In genomic region chr22:49302530-49302929, GRCh38 we compare ENCODE assay signal across 1 cellular context.
TF ChIP-seq lines count a peak whose summit lies in the region.

No MANE protein-coding gene starts in this region.

TF ChIP-seq in GM23338, 12 proteins besides CTCF, POLR2A, EP300 and RAD21 (continued from another document):
- TF ChIP-seq, protein P1, sequence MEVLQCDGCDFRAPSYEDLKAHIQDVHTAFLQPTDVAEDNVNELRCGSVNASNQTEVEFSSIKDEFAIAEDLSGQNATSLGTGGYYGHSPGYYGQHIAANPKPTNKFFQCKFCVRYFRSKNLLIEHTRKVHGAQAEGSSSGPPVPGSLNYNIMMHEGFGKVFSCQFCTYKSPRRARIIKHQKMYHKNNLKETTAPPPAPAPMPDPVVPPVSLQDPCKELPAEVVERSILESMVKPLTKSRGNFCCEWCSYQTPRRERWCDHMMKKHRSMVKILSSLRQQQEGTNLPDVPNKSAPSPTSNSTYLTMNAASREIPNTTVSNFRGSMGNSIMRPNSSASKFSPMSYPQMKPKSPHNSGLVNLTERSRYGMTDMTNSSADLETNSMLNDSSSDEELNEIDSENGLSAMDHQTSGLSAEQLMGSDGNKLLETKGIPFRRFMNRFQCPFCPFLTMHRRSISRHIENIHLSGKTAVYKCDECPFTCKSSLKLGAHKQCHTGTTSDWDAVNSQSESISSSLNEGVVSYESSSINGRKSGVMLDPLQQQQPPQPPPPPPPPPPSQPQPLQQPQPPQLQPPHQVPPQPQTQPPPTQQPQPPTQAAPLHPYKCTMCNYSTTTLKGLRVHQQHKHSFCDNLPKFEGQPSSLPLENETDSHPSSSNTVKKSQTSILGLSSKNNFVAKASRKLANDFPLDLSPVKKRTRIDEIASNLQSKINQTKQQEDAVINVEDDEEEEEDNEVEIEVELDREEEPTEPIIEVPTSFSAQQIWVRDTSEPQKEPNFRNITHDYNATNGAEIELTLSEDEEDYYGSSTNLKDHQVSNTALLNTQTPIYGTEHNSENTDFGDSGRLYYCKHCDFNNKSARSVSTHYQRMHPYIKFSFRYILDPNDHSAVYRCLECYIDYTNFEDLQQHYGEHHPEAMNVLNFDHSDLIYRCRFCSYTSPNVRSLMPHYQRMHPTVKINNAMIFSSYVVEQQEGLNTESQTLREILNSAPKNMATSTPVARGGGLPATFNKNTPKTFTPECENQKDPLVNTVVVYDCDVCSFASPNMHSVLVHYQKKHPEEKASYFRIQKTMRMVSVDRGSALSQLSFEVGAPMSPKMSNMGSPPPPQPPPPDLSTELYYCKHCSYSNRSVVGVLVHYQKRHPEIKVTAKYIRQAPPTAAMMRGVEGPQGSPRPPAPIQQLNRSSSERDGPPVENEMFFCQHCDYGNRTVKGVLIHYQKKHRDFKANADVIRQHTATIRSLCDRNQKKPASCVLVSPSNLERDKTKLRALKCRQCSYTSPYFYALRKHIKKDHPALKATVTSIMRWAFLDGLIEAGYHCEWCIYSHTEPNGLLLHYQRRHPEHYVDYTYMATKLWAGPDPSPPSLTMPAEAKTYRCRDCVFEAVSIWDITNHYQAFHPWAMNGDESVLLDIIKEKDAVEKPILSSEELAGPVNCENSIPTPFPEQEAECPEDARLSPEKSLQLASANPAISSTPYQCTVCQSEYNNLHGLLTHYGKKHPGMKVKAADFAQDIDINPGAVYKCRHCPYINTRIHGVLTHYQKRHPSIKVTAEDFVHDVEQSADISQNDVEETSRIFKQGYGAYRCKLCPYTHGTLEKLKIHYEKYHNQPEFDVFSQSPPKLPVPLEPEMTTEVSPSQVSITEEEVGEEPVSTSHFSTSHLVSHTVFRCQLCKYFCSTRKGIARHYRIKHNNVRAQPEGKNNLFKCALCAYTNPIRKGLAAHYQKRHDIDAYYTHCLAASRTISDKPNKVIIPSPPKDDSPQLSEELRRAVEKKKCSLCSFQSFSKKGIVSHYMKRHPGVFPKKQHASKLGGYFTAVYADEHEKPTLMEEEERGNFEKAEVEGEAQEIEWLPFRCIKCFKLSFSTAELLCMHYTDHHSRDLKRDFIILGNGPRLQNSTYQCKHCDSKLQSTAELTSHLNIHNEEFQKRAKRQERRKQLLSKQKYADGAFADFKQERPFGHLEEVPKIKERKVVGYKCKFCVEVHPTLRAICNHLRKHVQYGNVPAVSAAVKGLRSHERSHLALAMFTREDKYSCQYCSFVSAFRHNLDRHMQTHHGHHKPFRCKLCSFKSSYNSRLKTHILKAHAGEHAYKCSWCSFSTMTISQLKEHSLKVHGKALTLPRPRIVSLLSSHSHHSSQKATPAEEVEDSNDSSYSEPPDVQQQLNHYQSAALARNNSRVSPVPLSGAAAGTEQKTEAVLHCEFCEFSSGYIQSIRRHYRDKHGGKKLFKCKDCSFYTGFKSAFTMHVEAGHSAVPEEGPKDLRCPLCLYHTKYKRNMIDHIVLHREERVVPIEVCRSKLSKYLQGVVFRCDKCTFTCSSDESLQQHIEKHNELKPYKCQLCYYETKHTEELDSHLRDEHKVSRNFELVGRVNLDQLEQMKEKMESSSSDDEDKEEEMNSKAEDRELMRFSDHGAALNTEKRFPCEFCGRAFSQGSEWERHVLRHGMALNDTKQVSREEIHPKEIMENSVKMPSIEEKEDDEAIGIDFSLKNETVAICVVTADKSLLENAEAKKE (CRISPR knock-in tag; IDR thresholded peaks at IDR 0.05), result no peak
- no peak for TF ChIP-seq STAT1 (IDR thresholded peaks at IDR 0.05; ENCODE audit: unreplicated experiment)
- TF ChIP-seq EZH2 (IDR thresholded peaks at IDR 0.05; ENCODE audit: low read depth, unreplicated experiment), result no peak
- no peak for TF ChIP-seq CREB1 (CRISPR knock-in tag; IDR thresholded peaks at IDR 0.05; ENCODE audit: low read depth)
